ENCODE assay signal across 15 cellular contexts in genomic region chr9:137267933-137268355, GRCh38. TPM values are rescaled to one million over a fixed set of nuclear protein-coding genes. Genes with fewer than 3 reads are reported as not detected.
A peak's percentile ranks its signal among the peaks of the same experiment; 100 is the strongest.
DNase-seq lines count a peak whose midpoint lies in the region; ATAC-seq, FAIRE-seq and TF ChIP-seq lines count a peak whose summit lies in the region.
"Had no signal": no experiment of that assay in that cellular context is flagged by ENCODE, and none has a peak within 500 bp of the region (broad histone marks: within the 10 kb centered on the region; RNA-seq: fewer than 3 reads in every experiment).

No MANE protein-coding gene starts in this region.

- FAIRE-seq in pancreas (lab: Jason Lieb, UNC): no peak

- H3K9ac ChIP-seq in liver (ENCODE audit: low read depth in 1 of 2, low read length in 2 of 2) (no peak overlapping the region), colonic mucosa (ENCODE audit: low read depth in 2 of 2, low read length in 2 of 2) (no peak overlapping the region)

- POLR2A ChIA-PET in A673 (lab: Charles Lee; ENCODE audit: low non-redundant PET): no interaction called here

- TF ChIP-seq CTCF in A673 (conservative IDR thresholded peaks at IDR 0.05; ENCODE audit: low read depth, low read length): no peak
- no peak for TF ChIP-seq CTCF in liver (IDR thresholded peaks at IDR 0.05; ENCODE audit: low read depth, low read length, missing input control)
- no peak for TF ChIP-seq CTCF in colonic mucosa (IDR thresholded peaks at IDR 0.05)
- no peak for TF ChIP-seq CTCF in pancreas (IDR thresholded peaks at IDR 0.05)

- DNase-seq in A673 (ENCODE audit: low spot score) (no peak), colonic mucosa (no peak), pancreas (no peak)
- DNase-seq: activated CD4-positive, alpha-beta memory T cell treated with anti-CD3 and anti-CD28 coated beads for 36 hours; activated gamma-delta T cell treated with Interleukin-2 at 50 U/mL for 16 hours had no signal

- intact Hi-C loops in A673 (cut with micrococcal nuclease; ENCODE audit: unreplicated experiment): no loop called here
- intact Hi-C loops in colonic mucosa (cut with DNase I): no loop called here
- intact Hi-C loops in pancreas (cut with DNase I): no loop called here

- no peaks in the 10 kb centered on the region for H3K27me3 ChIP-seq in A673 (replicated peaks; ENCODE audit: insufficient read depth, low read depth, low read length, poor library complexity)
- no peaks in the 10 kb centered on the region for H3K27me3 ChIP-seq in liver (ENCODE audit: control insufficient read depth in 4 of 4, insufficient read depth in 4 of 4, low read length in 3 of 4)
- H3K27me3 ChIP-seq in colonic mucosa: no peaks in the 10 kb centered on the region
- H3K27me3 ChIP-seq in pancreas: no peaks in the 10 kb centered on the region
- H3K27me3 ChIP-seq: neutrophil had no signal

- H3K4me1 ChIP-seq in A673 (ENCODE audit: insufficient read depth, low read length, poor library complexity, severe bottlenecking) (no peaks in the 10 kb centered on the region), liver (ENCODE audit: control insufficient read depth in 4 of 4, insufficient read depth in 4 of 4, low read length in 3 of 4) (peaks cover 9 to 40% (median 24%) of the 10 kb centered on the region in 4 donors), colonic mucosa (peaks cover 12% of the 10 kb centered on the region), pancreas (peaks cover 15 to 16% (median 16%) of the 10 kb centered on the region in 3 donors)

- no TSS peak for BruUV-seq in A673 (replicated peaks; lab: Mats Ljungman, UMichigan)

- TF ChIP-seq RAD21 in liver (IDR thresholded peaks at IDR 0.05): no peak

- peaks cover 38% of the 10 kb centered on the region for H3K36me3 ChIP-seq in A673 (ENCODE audit: insufficient read depth, low read length, poor library complexity, severe bottlenecking)
- peaks cover 5 to 17% (median 14%) of the 10 kb centered on the region in 4 donors for H3K36me3 ChIP-seq in liver (ENCODE audit: control insufficient read depth in 4 of 4, insufficient read depth in 3 of 4, low read depth in 1 of 4, low read length in 3 of 4)
- H3K36me3 ChIP-seq in colonic mucosa: peaks cover 14% of the 10 kb centered on the region
- peaks cover 10 to 13% (median 10%) of the 10 kb centered on the region in 3 donors for H3K36me3 ChIP-seq in pancreas

- CTCF ChIA-PET in A673 (lab: Charles Lee): no interaction called here

- H3K4me3 ChIP-seq in A673 (ENCODE audit: low read depth, low read length, poor library complexity, severe bottlenecking) (no peak overlapping the region), liver (ENCODE audit: low read depth in 1 of 3, low read length in 3 of 3) (no peak overlapping the region), colonic mucosa (no peak overlapping the region), pancreas (no peak overlapping the region)

- WGBS in liver: 81% methylated on average over 6 of the region's 6 CpGs
- WGBS in pancreas, 2 donors: 92 to 98% methylated on average over 6 of the region's 6 CpGs

- no peaks in the 10 kb centered on the region for H3K9me3 ChIP-seq in A673 (ENCODE audit: low read depth, low read length, poor library complexity, severe bottlenecking)
- no peaks in the 10 kb centered on the region for H3K9me3 ChIP-seq in liver (ENCODE audit: control insufficient read depth in 4 of 4, low read length in 3 of 4)
- H3K9me3 ChIP-seq in colonic mucosa: no peaks in the 10 kb centered on the region
- H3K9me3 ChIP-seq in pancreas: no peaks in the 10 kb centered on the region
- H3K9me3 ChIP-seq: neutrophil had no signal

- H3K27ac ChIP-seq in A673 (ENCODE audit: low read depth, low read length, poor library complexity, severe bottlenecking): peak overlapping the region; percentile 16
- H3K27ac ChIP-seq in liver (ENCODE audit: low read depth in 1 of 2, low read length in 2 of 2): peak overlapping the region; percentile 19 to 32
- no peak overlapping the region for H3K27ac ChIP-seq in colonic mucosa
- no peak overlapping the region for H3K27ac ChIP-seq in pancreas
- H3K27ac ChIP-seq: epithelial cell of prostate, neutrophil had no signal

- peak; percentile 35; the same call in 1 of the 2 replicates for TF ChIP-seq POLR2A in Raji (IDR thresholded peaks at IDR 0.05; ENCODE audit: insufficient read depth, low read depth, low read length)

- ATAC-seq in GM18868 (IDR thresholded peaks at IDR 0.05; ENCODE audit: unreplicated experiment) (peak; percentile 53), HG03432 (IDR thresholded peaks at IDR 0.05; ENCODE audit: unreplicated experiment) (no peak), pancreas (no peak), HG03521 (IDR thresholded peaks at IDR 0.05; ENCODE audit: unreplicated experiment) (no peak)

TF ChIP-seq in liver, 16 proteins besides CTCF, POLR2A, EP300 and RAD21 (continues in another document):
- TF ChIP-seq, protein P1, sequence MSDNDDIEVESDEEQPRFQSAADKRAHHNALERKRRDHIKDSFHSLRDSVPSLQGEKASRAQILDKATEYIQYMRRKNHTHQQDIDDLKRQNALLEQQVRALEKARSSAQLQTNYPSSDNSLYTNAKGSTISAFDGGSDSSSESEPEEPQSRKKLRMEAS (IDR thresholded peaks at IDR 0.05): no peak
- TF ChIP-seq JUND (IDR thresholded peaks at IDR 0.05) (no peak), HNF4G (IDR thresholded peaks at IDR 0.05) (no peak), NR2F2 (IDR thresholded peaks at IDR 0.05) (no peak), ZBTB33 (IDR thresholded peaks at IDR 0.05) (no peak), SP1 (IDR thresholded peaks at IDR 0.05) (no peak), EGR1 (IDR thresholded peaks at IDR 0.05; ENCODE audit: low read depth in 2 of 2) (no peak), TAF1 (conservative IDR thresholded peaks at IDR 0.05) (no peak), YY1 (IDR thresholded peaks at IDR 0.05) (no peak), HNF4A (conservative IDR thresholded peaks at IDR 0.05) (no peak), GABPA (IDR thresholded peaks at IDR 0.05 in 1 of 2, conservative IDR thresholded peaks at IDR 0.05 in 1 of 2) (no peak), FOXA1 (IDR thresholded peaks at IDR 0.05) (no peak), RXRA (IDR thresholded peaks at IDR 0.05) (no peak)

RNA-seq across cellular contexts. Expression of gene TOR4A, which starts 9.6 kb away (rescaled TPM):
- total RNA-seq in A673 (2021) (0.82 and 1.4 TPM in 2 replicates), liver (1 to 10 TPM; 5.0 to 5.1 TPM), colonic mucosa (10 to 100 TPM; 57.1 to 63.9 TPM), pancreas (1 to 10 TPM; 2.5 to 6.8 (median 4.3) TPM)
- polyA plus RNA-seq in liver (1 to 10 TPM in 1 of 2 donors, under 1 TPM in 1; 0.35 to 3.6 TPM), pancreas (1 to 10 TPM; 1.4 to 3.0 TPM)

RNA-seq across cellular contexts. Expression of gene NELFB, which starts 12.8 kb away (rescaled TPM):
- total RNA-seq in A673 (2021) (72.6 and 78.1 TPM in 2 replicates), liver (10 to 100 TPM; 16.5 to 19.7 TPM), colonic mucosa (10 to 100 TPM; 62.1 to 87.1 TPM), pancreas (10 to 100 TPM; 22.3 to 34.0 (median 29.0) TPM)
- polyA plus RNA-seq in liver (10 to 100 TPM in 1 of 2 donors, 1 to 10 TPM in 1; 4.7 to 24.6 TPM), pancreas (10 to 100 TPM; 28.7 to 34.2 TPM)

RNA-seq across cellular contexts. Expression of gene STPG3, which starts 16.9 kb away (rescaled TPM):
- total RNA-seq in A673 (2021) (0.35 TPM in 1 of 2 replicates, not detected in the other), liver (not detected), colonic mucosa (not detected), pancreas (not detected)
- polyA plus RNA-seq in liver (not detected), pancreas (under 1 TPM in 1 of 2 donors, not detected in 1; 0.23 TPM)
- total RNA-seq: activated CD4-positive, alpha-beta memory T cell treated with anti-CD3 and anti-CD28 coated beads for 36 hours; G401; lung microvascular endothelial cell had no signal
- polyA plus RNA-seq: BJ had no signal

RNA-seq across cellular contexts. Expression of gene TUBB4B, which starts 26.9 kb away (rescaled TPM):
- total RNA-seq in A673 (2021) (645 and 714 TPM in 2 replicates), liver (100 to 1,000 TPM; 179 to 191 TPM), colonic mucosa (100 to 1,000 TPM; 303 to 779 TPM), pancreas (10 to 100 TPM; 40.9 to 87.6 (median 64.7) TPM)
- polyA plus RNA-seq in liver (100 to 1,000 TPM; 173 to 199 TPM), pancreas (100 to 1,000 TPM in 1 of 2 donors, 10 to 100 TPM in 1; 96.2 to 143 TPM)

RNA-seq across cellular contexts. Expression of gene NRARP, which starts 34.1 kb away (rescaled TPM):
- total RNA-seq in A673 (2021): 7.4 and 8.9 TPM in 2 replicates
- 1 to 10 TPM in 1 of 2 donors, under 1 TPM in 1; 0.93 to 1.3 TPM for total RNA-seq in liver
- under 1 TPM in 1 of 2 donors, not detected in 1; 0.48 TPM for polyA plus RNA-seq in liver
- 100 to 1,000 TPM; 120 to 178 TPM for total RNA-seq in colonic mucosa
- 10 to 100 TPM in 4 of 6 donors, 1 to 10 TPM in 2; 7.5 to 23.4 (median 13.6) TPM for total RNA-seq in pancreas
- polyA plus RNA-seq in pancreas: 1 to 10 TPM; 1.3 to 2.7 TPM

Comparison
In these comparisons a context has a peak if more than half of its experiments do, and no peak if none do; other contexts are left out.
1. H3K27ac ChIP-seq: peak in A673 (single experiment) and liver (2 of 2); none in colonic mucosa (single experiment) and pancreas (0 of 4).
2. RNA of gene TOR4A, which starts 9.6 kb away (total RNA-seq): 57.1 to 63.9 TPM in colonic mucosa; 5.0 to 5.1 TPM in liver, 2.5 to 6.8 TPM in pancreas and 0.82 to 1.4 TPM in A673; every median in the first group is over 4 times any median in the second.